In genomic region chr1:112518186-112518585, GRCh38 we compare ENCODE assay signal across 31 cellular contexts. TPM values are rescaled to one million over a fixed set of nuclear protein-coding genes. Genes with fewer than 3 reads are reported as not detected.
"Had no signal": no experiment of that assay in that cellular context is flagged by ENCODE, and none has a peak within 500 bp of the region (broad histone marks: within the 10 kb centered on the region; RNA-seq: fewer than 3 reads in every experiment).

No MANE protein-coding gene starts in this region.

- FAIRE-seq: astrocyte, bronchial epithelial cell, colon had no signal

- H3K36me3 ChIP-seq: brain microvascular endothelial cell, gastrocnemius medialis had no signal

- DNase-seq: activated CD4-positive, alpha-beta memory T cell treated with anti-CD3 and anti-CD28 coated beads for 36 hours; activated CD4-positive, alpha-beta T cell treated with anti-CD3 and anti-CD28 coated beads for 36 hours; activated CD4-positive, alpha-beta T cell treated with anti-CD3 and anti-CD28 coated beads, Interleukin-2, amount 10 ng/mL, durations not matched to agents 24 days and 14 days; activated CD4-positive, CD25-positive, alpha-beta regulatory T cell; activated CD4-positive, CD25-positive, alpha-beta regulatory T cell treated with anti-CD3 and anti-CD28 coated beads, Interleukin-2, amount 50 U/mL, for 72 hours; activated CD8-positive, alpha-beta memory T cell treated with anti-CD3 and anti-CD28 coated beads, Interleukin-2, amount 10 ng/mL, durations not matched to agents 7 days and 5 days; activated CD8-positive, alpha-beta memory T cell treated with anti-CD3 and anti-CD28 coated beads, Interleukin-2, amount 50 U/mL, for 4 hours; activated CD8-positive, alpha-beta T cell treated with anti-CD3 and anti-CD28 coated beads, Interleukin-2, amount 10 ng/mL, durations not matched to agents 7 days and 5 days; activated effector memory CD4-positive, alpha-beta T cell treated with anti-CD3 and anti-CD28 coated beads, Interleukin-2, amount 50 U/mL, for 16 hours; activated naive CD4-positive, alpha-beta T cell treated with anti-CD3 and anti-CD28 coated beads for 36 hours; activated naive CD8-positive, alpha-beta T cell treated with anti-CD3 and anti-CD28 coated beads, Interleukin-2, amount 10 ng/mL, durations not matched to agents 7 days and 5 days; activated T-cell treated with anti-CD3 and anti-CD28 coated beads, Interleukin-2, amount 50 U/mL, for 1 hour; activated T-cell treated with anti-CD3 and anti-CD28 coated beads, Interleukin-2, amount 50 U/mL, for 48 hours; amniotic stem cell; anterior cingulate cortex; brain microvascular endothelial cell; caudate nucleus; cortex of kidney; dermis blood vessel endothelial cell; effector CD4-positive, alpha-beta T cell; effector memory CD8-positive, alpha-beta T cell; erythroblast; foreskin keratinocyte; gastrocnemius medialis; glutamatergic neuron; T-helper 2 cell had no signal

- H3K9me3 ChIP-seq: esophagus muscularis mucosa, gastrocnemius medialis had no signal

- ATAC-seq: activated CD4-positive, alpha-beta T cell treated with anti-CD3 and anti-CD28 coated beads for 36 hours; activated CD8-positive, alpha-beta memory T cell treated with anti-CD3 and anti-CD28 coated beads, Interleukin-2, amount 10 ng/mL, durations not matched to agents 7 days and 5 days; activated CD8-positive, alpha-beta T cell treated with anti-CD3 and anti-CD28 coated beads, Interleukin-2, amount 10 ng/mL, durations not matched to agents 7 days and 5 days; effector memory CD8-positive, alpha-beta T cell; gastrocnemius medialis had no signal

- H3K27me3 ChIP-seq: brain microvascular endothelial cell, esophagus muscularis mucosa, gastrocnemius medialis had no signal

- H3K27ac ChIP-seq: brain microvascular endothelial cell, esophagus muscularis mucosa, foreskin keratinocyte, gastrocnemius medialis had no signal

- H3K4me1 ChIP-seq: gastrocnemius medialis had no signal

- H3K4me3 ChIP-seq: esophagus muscularis mucosa, gastrocnemius medialis had no signal

RNA-seq across cellular contexts. Expression of gene WNT2B, which starts 9.4 kb away (rescaled TPM):
- total RNA-seq: activated CD4-positive, alpha-beta T cell treated with anti-CD3 and anti-CD28 coated beads, Interleukin-2, amount 10 ng/mL, durations not matched to agents 24 days and 14 days; activated CD8-positive, alpha-beta memory T cell treated with anti-CD3 and anti-CD28 coated beads for 36 hours; activated CD8-positive, alpha-beta T cell treated with anti-CD3 and anti-CD28 coated beads, Interleukin-2, amount 10 ng/mL, durations not matched to agents 7 days and 5 days had no signal
